In the genomic region with DNA sequence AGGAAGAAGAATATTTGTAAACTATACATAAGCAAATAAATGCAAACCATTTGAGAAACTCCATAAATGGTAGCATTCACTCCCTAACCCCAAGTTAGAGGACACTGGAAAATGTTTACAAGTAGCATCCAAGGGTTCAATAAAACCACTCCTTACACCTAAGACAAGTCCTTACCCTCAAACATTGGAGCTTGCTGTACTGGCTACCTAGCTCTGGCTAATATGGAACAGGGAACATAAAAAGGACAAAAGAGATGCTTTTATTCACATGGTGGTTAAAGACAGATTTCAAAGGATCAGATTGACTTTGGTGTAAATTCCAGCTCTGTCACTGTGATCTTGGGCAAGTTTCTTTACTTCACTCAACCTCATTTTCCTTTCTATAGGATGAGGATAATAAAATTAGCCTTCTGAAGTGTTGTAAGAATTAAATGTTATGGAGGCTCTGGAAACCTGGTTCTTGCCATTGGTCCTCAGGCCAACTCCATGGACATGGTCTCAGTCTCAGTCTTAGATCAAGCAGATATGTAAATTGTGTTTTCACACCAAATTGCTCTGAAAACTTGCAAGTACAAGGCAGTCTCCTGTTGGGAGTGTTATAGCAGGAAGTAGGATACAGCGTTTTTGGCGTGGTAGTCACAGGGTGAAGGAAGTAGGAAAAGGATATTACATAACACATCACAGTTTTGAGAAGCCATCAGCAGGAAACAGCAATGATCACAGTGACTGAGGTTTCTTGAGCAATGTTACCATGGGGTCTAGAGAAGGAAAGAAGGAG, we compare ENCODE assay signal across 19 cellular contexts. TPM values are rescaled to one million over a fixed set of nuclear protein-coding genes. Genes with fewer than 3 reads are reported as not detected.
DNase-seq lines count a peak whose midpoint lies in the region; ATAC-seq and TF ChIP-seq lines count a peak whose summit lies in the region.
"Had no signal": no experiment of that assay in that cellular context is flagged by ENCODE, and none has a peak within 500 bp of the region (broad histone marks: within the 10 kb centered on the region; RNA-seq: fewer than 3 reads in every experiment).

No MANE protein-coding gene starts in this region.

- DNase-seq in DMS53 (lab: John Stamatoyannopoulos, UW), result peak; percentile 5
- DNase-seq in DMS53 treated with DMSO at 0.1 percent for 48 hours (lab: John Stamatoyannopoulos, UW; ENCODE audit: unreplicated experiment), result no peak
- peak; percentile 98 for DNase-seq in SKM-1 treated with dmso at 0.1 percent for 144 hours (lab: John Stamatoyannopoulos, UW; ENCODE audit: unreplicated experiment)
- DNase-seq in heart right ventricle, result no peak
- no peak for DNase-seq in spleen
- no peak for DNase-seq in hypothalamus (lab: John Stamatoyannopoulos, UW)
- no peak for DNase-seq in superior temporal gyrus (ENCODE audit: extremely low spot score)
- no peak for DNase-seq in HuH-7.5 (ENCODE audit: low spot score)
- DNase-seq: activated B cell treated with CpG ODN at 0.5 μM for 24 hours; activated naive CD4-positive, alpha-beta T cell treated with Interleukin-2 at 50 U/mL for 16 hours; endodermal cell; naive B cell; NCI-H1092 treated with DMSO at 0.1 percent for 48 hours; NCI-H226; stimulated activated CD4-positive, alpha-beta T cell treated with anti-CD3 and anti-CD28 coated beads, Interleukin-2, amount 100 ng/mL, for 48 hours; transverse colon had no signal

- H3K4me3 ChIP-seq in heart right ventricle, result no peak overlapping the region
- H3K4me3 ChIP-seq in spleen, result peak overlapping the region in 4 of 8 donors; percentile 39 to 70 (median 49)
- H3K4me3 ChIP-seq: transverse colon had no signal

- peak in 7 of 8 donors; percentile 33 to 73 (median 65) for ATAC-seq in heart right ventricle

- no peaks in the 10 kb centered on the region for H3K9me3 ChIP-seq in heart right ventricle
- no peaks in the 10 kb centered on the region for H3K9me3 ChIP-seq in spleen
- H3K9me3 ChIP-seq: transverse colon had no signal

- H3K4me1 ChIP-seq in heart right ventricle, result peaks cover 0 to 30% (median 12%) of the 10 kb centered on the region in 9 donors
- H3K4me1 ChIP-seq in spleen, result peaks cover 0 to 55% (median 3%) of the 10 kb centered on the region in 6 donors

- H3K27me3 ChIP-seq in heart right ventricle (peaks cover 0 to 14% (median 5%) of the 10 kb centered on the region in 7 donors), spleen (replicated peaks in 1 of 7) (peaks cover 0 to 29% (median 9%) of the 10 kb centered on the region in 7 donors)

- intact Hi-C loops in heart right ventricle (cut with DNase I), result loop anchor here in 1 of 10 donors (5.0 kb wide), 1 partner anchor 165 kb away; the partner anchor contains the start of gene CXCL3
- intact Hi-C loops in spleen (cut with DNase I; ENCODE audit: low total_unique reads), result no loop called here

- TF ChIP-seq POLR2A in spleen (IDR thresholded peaks at IDR 0.05), result no peak

- WGBS in heart right ventricle, 2 donors, result 39 to 48% methylated on average over 2 of the region's 2 CpGs
- WGBS in spleen, 5 donors, result 0 to 15% (median 5%) methylated on average over 2 of the region's 2 CpGs

- H3K36me3 ChIP-seq in heart right ventricle (no peaks in the 10 kb centered on the region), spleen (no peaks in the 10 kb centered on the region)
- H3K36me3 ChIP-seq: transverse colon had no signal

- TF ChIP-seq CTCF in heart right ventricle (IDR thresholded peaks at IDR 0.05) (no peak), spleen (IDR thresholded peaks at IDR 0.05 in 8 of 11, conservative IDR thresholded peaks at IDR 0.05 in 3 of 11) (no peak)

- H3K27ac ChIP-seq in heart right ventricle (peak overlapping the region in 3 of 10 donors; percentile 46 to 91 (median 63)), spleen (peak overlapping the region in 7 of 8 donors; percentile 67 to 96 (median 84))
- H3K27ac ChIP-seq: 22Rv1, transverse colon had no signal

RNA-seq across cellular contexts. Expression of gene CXCL1, which starts 3.3 kb away (rescaled TPM):
- 10 to 100 TPM in 1 of 10 donors, 1 to 10 TPM in 6, under 1 TPM in 3; 0.30 to 15.0 (median 1.3) TPM for total RNA-seq in heart right ventricle
- 1 to 10 TPM; 1.8 to 2.6 TPM for polyA plus RNA-seq in heart right ventricle
- total RNA-seq in spleen, result 100 to 1,000 TPM; 103 to 208 (median 185) TPM
- polyA plus RNA-seq in spleen, result 100 to 1,000 TPM in 2 of 3 donors, 10 to 100 TPM in 1; 40.9 to 177 (median 132) TPM
- total RNA-seq: activated B cell treated with CpG ODN at 0.5 μM for 24 hours, OCI-LY7 had no signal

RNA-seq across cellular contexts. Expression of gene PF4V1, which starts 19.4 kb away (rescaled TPM):
- not detected for total RNA-seq in heart right ventricle
- not detected for polyA plus RNA-seq in heart right ventricle
- total RNA-seq in spleen, result 10 to 100 TPM in 1 of 7 donors, 1 to 10 TPM in 6; 1.3 to 12.3 (median 2.6) TPM
- polyA plus RNA-seq in spleen, result 1 to 10 TPM in 2 of 3 donors, under 1 TPM in 1; 0.67 to 2.0 (median 1.3) TPM
- total RNA-seq: activated B cell treated with CpG ODN at 0.5 μM for 24 hours, endodermal cell, glomerular endothelial cell, OCI-LY7, transverse colon had no signal

RNA-seq across cellular contexts. Expression of gene CXCL6, which starts 36.0 kb away (rescaled TPM):
- total RNA-seq in heart right ventricle, result 1 to 10 TPM in 1 of 10 donors, under 1 TPM in 1, not detected in 8; 0.28 to 3.7 TPM
- under 1 TPM in 1 of 2 donors, not detected in 1; 0.16 TPM for polyA plus RNA-seq in heart right ventricle
- total RNA-seq in spleen, result 100 to 1,000 TPM in 3 of 7 donors, 10 to 100 TPM in 4; 52.7 to 143 (median 87.4) TPM
- polyA plus RNA-seq in spleen, result 10 to 100 TPM; 17.8 to 36.0 (median 29.0) TPM
- total RNA-seq: activated B cell treated with CpG ODN at 0.5 μM for 24 hours, OCI-LY7, transverse colon had no signal

Comparison
In these comparisons a context has a peak if more than half of its experiments do, and no peak if none do; other contexts are left out.
1. DNase-seq: peak in DMS53 (single experiment) and SKM-1 treated with dmso at 0.1 percent for 144 hours (single experiment); none in DMS53 treated with DMSO at 0.1 percent for 48 hours (single experiment), heart right ventricle (0 of 2), spleen (single experiment), hypothalamus (0 of 51), superior temporal gyrus (single experiment) and HuH-7.5 (single experiment).
2. RNA of gene CXCL1, which starts 3.3 kb away (total RNA-seq): 103 to 208 TPM in spleen; 0.30 to 15.0 TPM in heart right ventricle; every median in the first group is over 4 times any median in the second.
3. RNA of gene CXCL6, which starts 36.0 kb away (total RNA-seq): 52.7 to 143 TPM in spleen; 0.28 to 3.7 TPM in heart right ventricle; every median in the first group is over 10 times any median in the second.